ENCODE assay signal across 1 cellular context in the genomic region with DNA sequence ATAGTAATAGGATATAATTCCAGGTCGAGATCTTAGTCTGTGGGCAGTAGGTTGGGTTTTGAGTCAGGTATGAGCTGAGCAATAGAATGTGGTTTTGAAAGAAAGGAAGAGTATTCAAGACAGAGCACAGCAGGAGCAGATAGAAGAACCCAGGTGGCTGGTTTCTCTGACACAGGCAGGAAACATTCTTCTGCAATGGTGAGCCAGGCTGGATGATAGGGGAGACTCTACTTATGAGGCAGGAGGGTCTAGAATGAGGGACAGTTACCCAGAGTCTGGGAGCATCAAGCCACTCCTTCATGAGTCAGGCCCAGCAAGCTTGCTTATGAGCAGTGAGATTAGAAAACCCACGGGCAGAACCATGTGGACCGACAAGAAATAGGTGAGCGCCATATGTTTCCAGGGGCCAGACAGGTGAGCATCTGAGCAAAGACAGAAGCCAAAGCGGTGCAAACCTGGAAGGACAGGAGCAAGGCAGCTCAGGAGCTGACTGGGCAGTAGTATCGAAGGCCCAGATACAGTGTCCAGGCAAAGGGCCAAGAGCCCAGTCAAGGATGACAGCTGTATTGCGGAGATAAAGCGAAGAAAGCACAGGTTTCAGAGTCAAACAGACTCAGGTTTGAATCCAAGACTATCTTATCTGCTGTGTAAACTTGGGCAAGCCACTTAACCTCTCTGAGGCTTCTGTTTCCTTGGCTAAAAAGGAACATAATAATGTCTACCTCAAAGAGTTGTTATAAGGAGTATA.
TF ChIP-seq lines count a peak whose summit lies in the region.

No MANE protein-coding gene starts in this region.

TF ChIP-seq in GM12878, 131 proteins besides CTCF, POLR2A, EP300 and RAD21 (continued from another document and continues in another):
- TF ChIP-seq MYB (IDR thresholded peaks at IDR 0.05; ENCODE audit: borderline replicate concordance, low read depth, low read length) (no peak), HCFC1 (IDR thresholded peaks at IDR 0.05; ENCODE audit: low read length) (no peak), RFX5 (IDR thresholded peaks at IDR 0.05; ENCODE audit: low read depth, low read length) (no peak), NRF1 (conservative IDR thresholded peaks at IDR 0.05; ENCODE audit: low read depth, low read length) (no peak), POLR2AphosphoS5 (IDR thresholded peaks at IDR 0.05; ENCODE audit: low read length) (no peak), ETV6 (conservative IDR thresholded peaks at IDR 0.05 in 1 of 2, IDR thresholded peaks at IDR 0.05 in 1 of 2; ENCODE audit: borderline replicate concordance in 1 of 2, low read depth in 1 of 2) (peak in 1 of 2 experiments; percentile 70; a peak in 1 of 4 replicates), WRNIP1 (IDR thresholded peaks at IDR 0.05; ENCODE audit: borderline replicate concordance, low read depth, low read length) (no peak), MEF2A (IDR thresholded peaks at IDR 0.05; ENCODE audit: insufficient read depth, low read depth, low read length) (no peak), CREM (IDR thresholded peaks at IDR 0.05; ENCODE audit: low read depth) (0 out of 2 replicates have a peak, but pooled peaks have one; percentile 25), CEBPB (IDR thresholded peaks at IDR 0.05; ENCODE audit: borderline replicate concordance in 1 of 2, low read depth in 2 of 2, low read length in 2 of 2) (no peak), HDAC2 (IDR thresholded peaks at IDR 0.05) (no peak), IKZF2 (IDR thresholded peaks at IDR 0.05) (peak; percentile 69), SMAD5 (IDR thresholded peaks at IDR 0.05; ENCODE audit: low read depth) (no peak), POLR2AphosphoS2 (IDR thresholded peaks at IDR 0.05; ENCODE audit: low read depth, low read length) (no peak), IKZF1 (conservative IDR thresholded peaks at IDR 0.05) (peak; percentile 41; the same call in 1 of the 2 replicates), SIX5 (IDR thresholded peaks at IDR 0.05; ENCODE audit: low read depth, low read length, severe bottlenecking) (no peak), IRF4 (IDR thresholded peaks at IDR 0.05; ENCODE audit: low read depth, low read length) (peak; percentile 38; the same call in 1 of the 2 replicates), BACH1 (IDR thresholded peaks at IDR 0.05; ENCODE audit: borderline replicate concordance) (no peak), TCF3 (IDR thresholded peaks at IDR 0.05; ENCODE audit: borderline replicate concordance, insufficient read depth, low read depth, low read length) (no peak), ZNF217 (IDR thresholded peaks at IDR 0.05) (no peak), NFIC (IDR thresholded peaks at IDR 0.05; ENCODE audit: low read depth, low read length) (peak; percentile 75), BCL11A (IDR thresholded peaks at IDR 0.05; ENCODE audit: low read depth, low read length) (peak; percentile 39; the same call in 1 of the 2 replicates)
- TF ChIP-seq, protein P1, sequence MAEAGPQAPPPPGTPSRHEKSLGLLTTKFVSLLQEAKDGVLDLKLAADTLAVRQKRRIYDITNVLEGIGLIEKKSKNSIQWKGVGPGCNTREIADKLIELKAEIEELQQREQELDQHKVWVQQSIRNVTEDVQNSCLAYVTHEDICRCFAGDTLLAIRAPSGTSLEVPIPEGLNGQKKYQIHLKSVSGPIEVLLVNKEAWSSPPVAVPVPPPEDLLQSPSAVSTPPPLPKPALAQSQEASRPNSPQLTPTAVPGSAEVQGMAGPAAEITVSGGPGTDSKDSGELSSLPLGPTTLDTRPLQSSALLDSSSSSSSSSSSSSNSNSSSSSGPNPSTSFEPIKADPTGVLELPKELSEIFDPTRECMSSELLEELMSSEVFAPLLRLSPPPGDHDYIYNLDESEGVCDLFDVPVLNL (IDR thresholded peaks at IDR 0.05; ENCODE audit: low read depth, low read length), result no peak
- TF ChIP-seq, protein P2, sequence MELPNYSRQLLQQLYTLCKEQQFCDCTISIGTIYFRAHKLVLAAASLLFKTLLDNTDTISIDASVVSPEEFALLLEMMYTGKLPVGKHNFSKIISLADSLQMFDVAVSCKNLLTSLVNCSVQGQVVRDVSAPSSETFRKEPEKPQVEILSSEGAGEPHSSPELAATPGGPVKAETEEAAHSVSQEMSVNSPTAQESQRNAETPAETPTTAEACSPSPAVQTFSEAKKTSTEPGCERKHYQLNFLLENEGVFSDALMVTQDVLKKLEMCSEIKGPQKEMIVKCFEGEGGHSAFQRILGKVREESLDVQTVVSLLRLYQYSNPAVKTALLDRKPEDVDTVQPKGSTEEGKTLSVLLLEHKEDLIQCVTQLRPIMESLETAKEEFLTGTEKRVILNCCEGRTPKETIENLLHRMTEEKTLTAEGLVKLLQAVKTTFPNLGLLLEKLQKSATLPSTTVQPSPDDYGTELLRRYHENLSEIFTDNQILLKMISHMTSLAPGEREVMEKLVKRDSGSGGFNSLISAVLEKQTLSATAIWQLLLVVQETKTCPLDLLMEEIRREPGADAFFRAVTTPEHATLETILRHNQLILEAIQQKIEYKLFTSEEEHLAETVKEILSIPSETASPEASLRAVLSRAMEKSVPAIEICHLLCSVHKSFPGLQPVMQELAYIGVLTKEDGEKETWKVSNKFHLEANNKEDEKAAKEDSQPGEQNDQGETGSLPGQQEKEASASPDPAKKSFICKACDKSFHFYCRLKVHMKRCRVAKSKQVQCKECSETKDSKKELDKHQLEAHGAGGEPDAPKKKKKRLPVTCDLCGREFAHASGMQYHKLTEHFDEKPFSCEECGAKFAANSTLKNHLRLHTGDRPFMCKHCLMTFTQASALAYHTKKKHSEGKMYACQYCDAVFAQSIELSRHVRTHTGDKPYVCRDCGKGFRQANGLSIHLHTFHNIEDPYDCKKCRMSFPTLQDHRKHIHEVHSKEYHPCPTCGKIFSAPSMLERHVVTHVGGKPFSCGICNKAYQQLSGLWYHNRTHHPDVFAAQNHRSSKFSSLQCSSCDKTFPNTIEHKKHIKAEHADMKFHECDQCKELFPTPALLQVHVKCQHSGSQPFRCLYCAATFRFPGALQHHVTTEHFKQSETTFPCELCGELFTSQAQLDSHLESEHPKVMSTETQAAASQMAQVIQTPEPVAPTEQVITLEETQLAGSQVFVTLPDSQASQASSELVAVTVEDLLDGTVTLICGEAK (IDR thresholded peaks at IDR 0.05; ENCODE audit: borderline replicate concordance), result no peak
- TF ChIP-seq, protein P3, sequence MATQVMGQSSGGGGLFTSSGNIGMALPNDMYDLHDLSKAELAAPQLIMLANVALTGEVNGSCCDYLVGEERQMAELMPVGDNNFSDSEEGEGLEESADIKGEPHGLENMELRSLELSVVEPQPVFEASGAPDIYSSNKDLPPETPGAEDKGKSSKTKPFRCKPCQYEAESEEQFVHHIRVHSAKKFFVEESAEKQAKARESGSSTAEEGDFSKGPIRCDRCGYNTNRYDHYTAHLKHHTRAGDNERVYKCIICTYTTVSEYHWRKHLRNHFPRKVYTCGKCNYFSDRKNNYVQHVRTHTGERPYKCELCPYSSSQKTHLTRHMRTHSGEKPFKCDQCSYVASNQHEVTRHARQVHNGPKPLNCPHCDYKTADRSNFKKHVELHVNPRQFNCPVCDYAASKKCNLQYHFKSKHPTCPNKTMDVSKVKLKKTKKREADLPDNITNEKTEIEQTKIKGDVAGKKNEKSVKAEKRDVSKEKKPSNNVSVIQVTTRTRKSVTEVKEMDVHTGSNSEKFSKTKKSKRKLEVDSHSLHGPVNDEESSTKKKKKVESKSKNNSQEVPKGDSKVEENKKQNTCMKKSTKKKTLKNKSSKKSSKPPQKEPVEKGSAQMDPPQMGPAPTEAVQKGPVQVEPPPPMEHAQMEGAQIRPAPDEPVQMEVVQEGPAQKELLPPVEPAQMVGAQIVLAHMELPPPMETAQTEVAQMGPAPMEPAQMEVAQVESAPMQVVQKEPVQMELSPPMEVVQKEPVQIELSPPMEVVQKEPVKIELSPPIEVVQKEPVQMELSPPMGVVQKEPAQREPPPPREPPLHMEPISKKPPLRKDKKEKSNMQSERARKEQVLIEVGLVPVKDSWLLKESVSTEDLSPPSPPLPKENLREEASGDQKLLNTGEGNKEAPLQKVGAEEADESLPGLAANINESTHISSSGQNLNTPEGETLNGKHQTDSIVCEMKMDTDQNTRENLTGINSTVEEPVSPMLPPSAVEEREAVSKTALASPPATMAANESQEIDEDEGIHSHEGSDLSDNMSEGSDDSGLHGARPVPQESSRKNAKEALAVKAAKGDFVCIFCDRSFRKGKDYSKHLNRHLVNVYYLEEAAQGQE (IDR thresholded peaks at IDR 0.05; ENCODE audit: low read depth, low read length), result no peak
- TF ChIP-seq, protein P4, sequence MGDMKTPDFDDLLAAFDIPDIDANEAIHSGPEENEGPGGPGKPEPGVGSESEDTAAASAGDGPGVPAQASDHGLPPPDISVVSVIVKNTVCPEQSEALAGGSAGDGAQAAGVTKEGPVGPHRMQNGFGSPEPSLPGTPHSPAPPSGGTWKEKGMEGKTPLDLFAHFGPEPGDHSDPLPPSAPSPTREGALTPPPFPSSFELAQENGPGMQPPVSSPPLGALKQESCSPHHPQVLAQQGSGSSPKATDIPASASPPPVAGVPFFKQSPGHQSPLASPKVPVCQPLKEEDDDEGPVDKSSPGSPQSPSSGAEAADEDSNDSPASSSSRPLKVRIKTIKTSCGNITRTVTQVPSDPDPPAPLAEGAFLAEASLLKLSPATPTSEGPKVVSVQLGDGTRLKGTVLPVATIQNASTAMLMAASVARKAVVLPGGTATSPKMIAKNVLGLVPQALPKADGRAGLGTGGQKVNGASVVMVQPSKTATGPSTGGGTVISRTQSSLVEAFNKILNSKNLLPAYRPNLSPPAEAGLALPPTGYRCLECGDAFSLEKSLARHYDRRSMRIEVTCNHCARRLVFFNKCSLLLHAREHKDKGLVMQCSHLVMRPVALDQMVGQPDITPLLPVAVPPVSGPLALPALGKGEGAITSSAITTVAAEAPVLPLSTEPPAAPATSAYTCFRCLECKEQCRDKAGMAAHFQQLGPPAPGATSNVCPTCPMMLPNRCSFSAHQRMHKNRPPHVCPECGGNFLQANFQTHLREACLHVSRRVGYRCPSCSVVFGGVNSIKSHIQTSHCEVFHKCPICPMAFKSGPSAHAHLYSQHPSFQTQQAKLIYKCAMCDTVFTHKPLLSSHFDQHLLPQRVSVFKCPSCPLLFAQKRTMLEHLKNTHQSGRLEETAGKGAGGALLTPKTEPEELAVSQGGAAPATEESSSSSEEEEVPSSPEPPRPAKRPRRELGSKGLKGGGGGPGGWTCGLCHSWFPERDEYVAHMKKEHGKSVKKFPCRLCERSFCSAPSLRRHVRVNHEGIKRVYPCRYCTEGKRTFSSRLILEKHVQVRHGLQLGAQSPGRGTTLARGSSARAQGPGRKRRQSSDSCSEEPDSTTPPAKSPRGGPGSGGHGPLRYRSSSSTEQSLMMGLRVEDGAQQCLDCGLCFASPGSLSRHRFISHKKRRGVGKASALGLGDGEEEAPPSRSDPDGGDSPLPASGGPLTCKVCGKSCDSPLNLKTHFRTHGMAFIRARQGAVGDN (IDR thresholded peaks at IDR 0.05), result no peak
- TF ChIP-seq, protein P5, sequence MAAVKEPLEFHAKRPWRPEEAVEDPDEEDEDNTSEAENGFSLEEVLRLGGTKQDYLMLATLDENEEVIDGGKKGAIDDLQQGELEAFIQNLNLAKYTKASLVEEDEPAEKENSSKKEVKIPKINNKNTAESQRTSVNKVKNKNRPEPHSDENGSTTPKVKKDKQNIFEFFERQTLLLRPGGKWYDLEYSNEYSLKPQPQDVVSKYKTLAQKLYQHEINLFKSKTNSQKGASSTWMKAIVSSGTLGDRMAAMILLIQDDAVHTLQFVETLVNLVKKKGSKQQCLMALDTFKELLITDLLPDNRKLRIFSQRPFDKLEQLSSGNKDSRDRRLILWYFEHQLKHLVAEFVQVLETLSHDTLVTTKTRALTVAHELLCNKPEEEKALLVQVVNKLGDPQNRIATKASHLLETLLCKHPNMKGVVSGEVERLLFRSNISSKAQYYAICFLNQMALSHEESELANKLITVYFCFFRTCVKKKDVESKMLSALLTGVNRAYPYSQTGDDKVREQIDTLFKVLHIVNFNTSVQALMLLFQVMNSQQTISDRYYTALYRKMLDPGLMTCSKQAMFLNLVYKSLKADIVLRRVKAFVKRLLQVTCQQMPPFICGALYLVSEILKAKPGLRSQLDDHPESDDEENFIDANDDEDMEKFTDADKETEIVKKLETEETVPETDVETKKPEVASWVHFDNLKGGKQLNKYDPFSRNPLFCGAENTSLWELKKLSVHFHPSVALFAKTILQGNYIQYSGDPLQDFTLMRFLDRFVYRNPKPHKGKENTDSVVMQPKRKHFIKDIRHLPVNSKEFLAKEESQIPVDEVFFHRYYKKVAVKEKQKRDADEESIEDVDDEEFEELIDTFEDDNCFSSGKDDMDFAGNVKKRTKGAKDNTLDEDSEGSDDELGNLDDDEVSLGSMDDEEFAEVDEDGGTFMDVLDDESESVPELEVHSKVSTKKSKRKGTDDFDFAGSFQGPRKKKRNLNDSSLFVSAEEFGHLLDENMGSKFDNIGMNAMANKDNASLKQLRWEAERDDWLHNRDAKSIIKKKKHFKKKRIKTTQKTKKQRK (IDR thresholded peaks at IDR 0.05; ENCODE audit: low read depth, low read length), result no peak
- TF ChIP-seq, protein P6, sequence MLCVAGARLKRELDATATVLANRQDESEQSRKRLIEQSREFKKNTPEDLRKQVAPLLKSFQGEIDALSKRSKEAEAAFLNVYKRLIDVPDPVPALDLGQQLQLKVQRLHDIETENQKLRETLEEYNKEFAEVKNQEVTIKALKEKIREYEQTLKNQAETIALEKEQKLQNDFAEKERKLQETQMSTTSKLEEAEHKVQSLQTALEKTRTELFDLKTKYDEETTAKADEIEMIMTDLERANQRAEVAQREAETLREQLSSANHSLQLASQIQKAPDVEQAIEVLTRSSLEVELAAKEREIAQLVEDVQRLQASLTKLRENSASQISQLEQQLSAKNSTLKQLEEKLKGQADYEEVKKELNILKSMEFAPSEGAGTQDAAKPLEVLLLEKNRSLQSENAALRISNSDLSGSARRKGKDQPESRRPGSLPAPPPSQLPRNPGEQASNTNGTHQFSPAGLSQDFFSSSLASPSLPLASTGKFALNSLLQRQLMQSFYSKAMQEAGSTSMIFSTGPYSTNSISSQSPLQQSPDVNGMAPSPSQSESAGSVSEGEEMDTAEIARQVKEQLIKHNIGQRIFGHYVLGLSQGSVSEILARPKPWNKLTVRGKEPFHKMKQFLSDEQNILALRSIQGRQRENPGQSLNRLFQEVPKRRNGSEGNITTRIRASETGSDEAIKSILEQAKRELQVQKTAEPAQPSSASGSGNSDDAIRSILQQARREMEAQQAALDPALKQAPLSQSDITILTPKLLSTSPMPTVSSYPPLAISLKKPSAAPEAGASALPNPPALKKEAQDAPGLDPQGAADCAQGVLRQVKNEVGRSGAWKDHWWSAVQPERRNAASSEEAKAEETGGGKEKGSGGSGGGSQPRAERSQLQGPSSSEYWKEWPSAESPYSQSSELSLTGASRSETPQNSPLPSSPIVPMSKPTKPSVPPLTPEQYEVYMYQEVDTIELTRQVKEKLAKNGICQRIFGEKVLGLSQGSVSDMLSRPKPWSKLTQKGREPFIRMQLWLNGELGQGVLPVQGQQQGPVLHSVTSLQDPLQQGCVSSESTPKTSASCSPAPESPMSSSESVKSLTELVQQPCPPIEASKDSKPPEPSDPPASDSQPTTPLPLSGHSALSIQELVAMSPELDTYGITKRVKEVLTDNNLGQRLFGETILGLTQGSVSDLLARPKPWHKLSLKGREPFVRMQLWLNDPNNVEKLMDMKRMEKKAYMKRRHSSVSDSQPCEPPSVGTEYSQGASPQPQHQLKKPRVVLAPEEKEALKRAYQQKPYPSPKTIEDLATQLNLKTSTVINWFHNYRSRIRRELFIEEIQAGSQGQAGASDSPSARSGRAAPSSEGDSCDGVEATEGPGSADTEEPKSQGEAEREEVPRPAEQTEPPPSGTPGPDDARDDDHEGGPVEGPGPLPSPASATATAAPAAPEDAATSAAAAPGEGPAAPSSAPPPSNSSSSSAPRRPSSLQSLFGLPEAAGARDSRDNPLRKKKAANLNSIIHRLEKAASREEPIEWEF (IDR thresholded peaks at IDR 0.05; ENCODE audit: insufficient replicate concordance, low read depth, low read length), result no peak
